ENCODE assay signal across 19 cellular contexts in the genomic region with DNA sequence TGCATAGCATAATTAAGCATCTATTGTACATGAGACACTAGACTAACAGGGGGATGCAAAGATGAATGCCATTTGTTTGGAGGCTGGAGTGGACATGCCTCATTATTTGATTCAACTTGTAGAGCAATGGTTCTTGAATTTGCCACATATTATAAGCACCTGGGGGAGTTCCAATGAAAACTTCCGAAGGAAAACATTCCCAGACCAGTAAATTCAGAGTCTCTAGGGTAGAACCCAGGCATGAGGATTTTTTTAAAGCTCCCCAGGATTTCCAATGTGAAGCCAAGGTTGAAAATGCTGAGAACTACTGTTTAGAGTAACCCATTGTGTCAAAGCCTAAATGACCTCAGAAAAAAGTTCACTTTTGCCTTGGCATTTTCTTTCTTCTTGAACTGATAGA.
"Had no signal": no experiment of that assay in that cellular context is flagged by ENCODE, and none has a peak within 500 bp of the region (broad histone marks: within the 10 kb centered on the region; RNA-seq: fewer than 3 reads in every experiment).

No MANE protein-coding gene starts in this region.

- H3K36me3 ChIP-seq: gastrocnemius medialis, neutrophil, pancreas, vagina had no signal

- H3K27ac ChIP-seq: epithelial cell of prostate, neutrophil, pancreas, testis, vagina had no signal

- H3K27ac Mint-ChIP-seq: dendritic cell treated with granulocyte-macrophage colony-stimulating factor and Interleukin-4, amounts not matched to agents 40 ng/mL and 50 ng/mL, for 4 days; endodermal cell; memory B cell; natural killer cell; progenitor cell of endocrine pancreas; stimulated activated memory B cell treated with anti-CD40 and anti-IgM and Interleukin-4, amounts not matched to agents 10 μg/mL and 1 μg/mL and 100 μg/mL, for 72 hours had no signal

- H3K27me3 ChIP-seq: gastrocnemius medialis, neutrophil, pancreas, testis, vagina had no signal

- H3K4me3 Mint-ChIP-seq: dendritic cell treated with granulocyte-macrophage colony-stimulating factor and Interleukin-4, amounts not matched to agents 40 ng/mL and 50 ng/mL, for 4 days; endodermal cell; immature natural killer cell; memory B cell; natural killer cell; neural crest cell; stimulated activated memory B cell treated with anti-CD40 and anti-IgM and Interleukin-4, amounts not matched to agents 10 μg/mL and 1 μg/mL and 100 μg/mL, for 72 hours had no signal

- H3K27me3 Mint-ChIP-seq: dendritic cell treated with granulocyte-macrophage colony-stimulating factor and Interleukin-4, amounts not matched to agents 40 ng/mL and 50 ng/mL, for 4 days; memory B cell had no signal

- ATAC-seq: esophagus mucosa, gastrocnemius medialis had no signal

- H3K4me3 ChIP-seq: gastrocnemius medialis, lung, pancreas, testis, vagina had no signal

- H3K9me3 ChIP-seq: gastrocnemius medialis, neutrophil, pancreas, testis, vagina had no signal

- H3K4me1 ChIP-seq: gastrocnemius medialis, vagina had no signal

- H3K9me3 Mint-ChIP-seq: dendritic cell treated with granulocyte-macrophage colony-stimulating factor and Interleukin-4, amounts not matched to agents 40 ng/mL and 50 ng/mL, for 4 days; endodermal cell; immature natural killer cell; memory B cell; natural killer cell; neural crest cell; stimulated activated memory B cell treated with anti-CD40 and anti-IgM and Interleukin-4, amounts not matched to agents 10 μg/mL and 1 μg/mL and 100 μg/mL, for 72 hours had no signal

- H3K4me1 Mint-ChIP-seq: memory B cell; natural killer cell; stimulated activated memory B cell treated with anti-CD40 and anti-IgM and Interleukin-4, amounts not matched to agents 10 μg/mL and 1 μg/mL and 100 μg/mL, for 72 hours had no signal

- H3K36me3 Mint-ChIP-seq: immature natural killer cell; memory B cell; natural killer cell; stimulated activated memory B cell treated with anti-CD40 and anti-IgM and Interleukin-4, amounts not matched to agents 10 μg/mL and 1 μg/mL and 100 μg/mL, for 72 hours had no signal

- DNase-seq: cerebellar nuclear complex, gastrocnemius medialis, hippocampal formation, kidney glomerular epithelial cell, natural killer cell, pancreas had no signal
